Comparison of ENCODE assay signal across 9 cellular contexts in genomic region chr10:78763651-78764395, GRCh38.
DNase-seq lines count a peak whose midpoint lies in the region; ATAC-seq and TF ChIP-seq lines count a peak whose summit lies in the region.
"Had no signal": no experiment of that assay in that cellular context is flagged by ENCODE, and none has a peak within 500 bp of the region (broad histone marks: within the 10 kb centered on the region; RNA-seq: fewer than 3 reads in every experiment).

No MANE protein-coding gene starts in this region.

- no peaks in the 10 kb centered on the region for H3K27me3 Mint-ChIP-seq in activated T-helper 17 cell treated with anti-CD3 and anti-CD28 coated beads, Interleukin-2, amount 50 U/mL, for 72 hours
- H3K27me3 Mint-ChIP-seq in type B pancreatic cell, result no peaks in the 10 kb centered on the region

- H3K4me3 Mint-ChIP-seq in activated T-helper 17 cell treated with anti-CD3 and anti-CD28 coated beads, Interleukin-2, amount 50 U/mL, for 72 hours, result peak overlapping the region; percentile 58
- peak overlapping the region; percentile 48 for H3K4me3 Mint-ChIP-seq in type B pancreatic cell

- H3K4me3 ChIP-seq in muscle layer of duodenum (ENCODE audit: low read depth in 1 of 2, low read length in 2 of 2), result no peak overlapping the region

- no peaks in the 10 kb centered on the region for H3K9me3 Mint-ChIP-seq in activated T-helper 17 cell treated with anti-CD3 and anti-CD28 coated beads, Interleukin-2, amount 50 U/mL, for 72 hours
- H3K9me3 Mint-ChIP-seq in type B pancreatic cell, result peaks cover 5% of the 10 kb centered on the region

- no peak for TF ChIP-seq CTCF in type B pancreatic cell (conservative IDR thresholded peaks at IDR 0.05)

- DNase-seq in activated T-cell treated with anti-CD3 and anti-CD28 coated beads for 24 hours (ENCODE audit: low read depth), result peak; percentile 9
- no peak for DNase-seq in activated T-cell treated with anti-CD3 and anti-CD28 coated beads for 4 hours
- no peak for DNase-seq in type B pancreatic cell (ENCODE audit: extremely low spot score, unreplicated experiment)
- DNase-seq in foreskin melanocyte, result no peak
- no peak for DNase-seq in germinal center (ENCODE audit: low spot score)
- DNase-seq in NCI-H774 (lab: John Stamatoyannopoulos, UW), result no peak

- H3K4me1 Mint-ChIP-seq in activated T-helper 17 cell treated with anti-CD3 and anti-CD28 coated beads, Interleukin-2, amount 50 U/mL, for 72 hours, result no peaks in the 10 kb centered on the region
- peaks cover 54% of the 10 kb centered on the region for H3K4me1 Mint-ChIP-seq in type B pancreatic cell (ENCODE audit: unreplicated experiment)

- peak; percentile 86 for ATAC-seq in activated T-helper 17 cell treated with anti-CD3 and anti-CD28 coated beads, Interleukin-2, amount 50 U/mL, for 72 hours (replicated peaks)
- ATAC-seq: HepG2 had no signal

- H3K4me1 ChIP-seq in muscle layer of duodenum (ENCODE audit: control insufficient read depth in 1 of 2, insufficient read depth in 2 of 2, low read length in 2 of 2), result peaks cover 0 to 14% of the 10 kb centered on the region in 2 donors

- H3K27ac ChIP-seq in muscle layer of duodenum (ENCODE audit: low read length), result peak overlapping the region; percentile 34

- H3K36me3 Mint-ChIP-seq in activated T-helper 17 cell treated with anti-CD3 and anti-CD28 coated beads, Interleukin-2, amount 50 U/mL, for 72 hours (ENCODE audit: low read depth), result no peaks in the 10 kb centered on the region
- H3K36me3 Mint-ChIP-seq in type B pancreatic cell, result no peaks in the 10 kb centered on the region

- no peaks in the 10 kb centered on the region for H3K36me3 ChIP-seq in muscle layer of duodenum (ENCODE audit: control insufficient read depth in 1 of 2, insufficient read depth in 2 of 2, low read length in 2 of 2)

- no peaks in the 10 kb centered on the region for H3K9me3 ChIP-seq in muscle layer of duodenum (ENCODE audit: control insufficient read depth in 1 of 2, low read length in 2 of 2)

- H3K27me3 ChIP-seq in muscle layer of duodenum (ENCODE audit: low read depth, low read length), result no peaks in the 10 kb centered on the region

- H3K27ac Mint-ChIP-seq in activated T-helper 17 cell treated with anti-CD3 and anti-CD28 coated beads, Interleukin-2, amount 50 U/mL, for 72 hours, result peak overlapping the region; percentile 90
- H3K27ac Mint-ChIP-seq in type B pancreatic cell, result peak overlapping the region; percentile 80
